8 cellular contexts compared by ENCODE assay signal in genomic region chr19:47047272-47047930, GRCh38. TPM values are rescaled to one million over a fixed set of nuclear protein-coding genes. Genes with fewer than 3 reads are reported as not detected.
DNase-seq lines count a peak whose midpoint lies in the region; ATAC-seq, FAIRE-seq and TF ChIP-seq lines count a peak whose summit lies in the region.

No MANE protein-coding gene starts in this region.

- no peak for FAIRE-seq in kidney (lab: Jason Lieb, UNC)

- H3K27ac Mint-ChIP-seq in T-helper 1 cell treated with Interleukin-12 subunit alpha and Interleukin-12 subunit beta and Interleukin-4 antibody, amounts not matched to agents 30 μg/mL and 1 μg/mL, for 36 hours, result peak overlapping the region; percentile 95
- H3K27ac Mint-ChIP-seq in activated naive CD8-positive, alpha-beta T cell treated with anti-CD3 and anti-CD28 coated beads, Interleukin-2, amount 50 U/mL, for 24 hours, result peak overlapping the region; percentile 90

- H3K9me3 Mint-ChIP-seq in T-helper 1 cell treated with Interleukin-12 subunit alpha and Interleukin-12 subunit beta and Interleukin-4 antibody, amounts not matched to agents 30 μg/mL and 1 μg/mL, for 36 hours, result no peaks in the 10 kb centered on the region
- H3K9me3 Mint-ChIP-seq in activated naive CD8-positive, alpha-beta T cell treated with anti-CD3 and anti-CD28 coated beads, Interleukin-2, amount 50 U/mL, for 24 hours, result no peaks in the 10 kb centered on the region

- H3K4me3 ChIP-seq in kidney (ENCODE audit: low read length in 2 of 2), result peak overlapping the region; percentile 75 to 78

- peaks cover 8% of the 10 kb centered on the region for H3K4me1 Mint-ChIP-seq in T-helper 1 cell treated with Interleukin-12 subunit alpha and Interleukin-12 subunit beta and Interleukin-4 antibody, amounts not matched to agents 30 μg/mL and 1 μg/mL, for 36 hours (ENCODE audit: low read depth)
- peaks cover 13% of the 10 kb centered on the region for H3K4me1 Mint-ChIP-seq in activated naive CD8-positive, alpha-beta T cell treated with anti-CD3 and anti-CD28 coated beads, Interleukin-2, amount 50 U/mL, for 24 hours

- no peak for DNase-seq in T-helper 1 cell
- no peak for DNase-seq in activated naive CD8-positive, alpha-beta T cell treated with anti-CD3 and anti-CD28 coated beads, Interleukin-2, amount 50 U/mL, for 24 hours
- DNase-seq in kidney, result peak; percentile 91
- DNase-seq in substantia nigra (lab: John Stamatoyannopoulos, UW), result no peak
- no peak for DNase-seq in NCI-H1417 treated with DMSO at 0.1 percent for 48 hours (lab: John Stamatoyannopoulos, UW)
- DNase-seq in HCEC 1CT, result no peak

- no peak overlapping the region for H3K9ac ChIP-seq in kidney (ENCODE audit: low read length in 2 of 2)

- H3K27me3 Mint-ChIP-seq in T-helper 1 cell treated with Interleukin-12 subunit alpha and Interleukin-12 subunit beta and Interleukin-4 antibody, amounts not matched to agents 30 μg/mL and 1 μg/mL, for 36 hours (ENCODE audit: low read depth), result peaks cover under 1% of the 10 kb centered on the region
- no peaks in the 10 kb centered on the region for H3K27me3 Mint-ChIP-seq in activated naive CD8-positive, alpha-beta T cell treated with anti-CD3 and anti-CD28 coated beads, Interleukin-2, amount 50 U/mL, for 24 hours

- H3K9me3 ChIP-seq in kidney (ENCODE audit: control insufficient read depth in 1 of 2, low read length in 2 of 2), result no peaks in the 10 kb centered on the region

- H3K4me3 Mint-ChIP-seq in T-helper 1 cell treated with Interleukin-12 subunit alpha and Interleukin-12 subunit beta and Interleukin-4 antibody, amounts not matched to agents 30 μg/mL and 1 μg/mL, for 36 hours, result peak overlapping the region; percentile 99
- H3K4me3 Mint-ChIP-seq in activated naive CD8-positive, alpha-beta T cell treated with anti-CD3 and anti-CD28 coated beads, Interleukin-2, amount 50 U/mL, for 24 hours, result peak overlapping the region; percentile 91

- ATAC-seq in activated naive CD8-positive, alpha-beta T cell treated with anti-CD3 and anti-CD28 coated beads, Interleukin-2, amount 50 U/mL, for 24 hours, result no peak
- no peak for ATAC-seq in GM18907 (IDR thresholded peaks at IDR 0.05; ENCODE audit: unreplicated experiment)

- H3K27ac ChIP-seq in kidney (ENCODE audit: low read depth in 2 of 2, low read length in 2 of 2), result no peak overlapping the region
- H3K27ac ChIP-seq in substantia nigra (ENCODE audit: low read depth, low read length, poor library complexity, severe bottlenecking), result peak overlapping the region; percentile 73

- H3K4me1 ChIP-seq in kidney (ENCODE audit: control insufficient read depth in 1 of 2, insufficient read depth in 1 of 2, low read depth in 1 of 2, low read length in 2 of 2), result peaks cover 0 to 2% of the 10 kb centered on the region in 2 donors

- intact Hi-C loops in kidney (cut with DNase I), result no loop called here

- TF ChIP-seq CTCF in kidney (IDR thresholded peaks at IDR 0.05; ENCODE audit: borderline replicate concordance, extremely low read depth, insufficient read depth), result no peak

- peaks cover 2% of the 10 kb centered on the region for H3K36me3 Mint-ChIP-seq in T-helper 1 cell treated with Interleukin-12 subunit alpha and Interleukin-12 subunit beta and Interleukin-4 antibody, amounts not matched to agents 30 μg/mL and 1 μg/mL, for 36 hours (ENCODE audit: low read depth)
- H3K36me3 Mint-ChIP-seq in activated naive CD8-positive, alpha-beta T cell treated with anti-CD3 and anti-CD28 coated beads, Interleukin-2, amount 50 U/mL, for 24 hours (ENCODE audit: low read depth), result no peaks in the 10 kb centered on the region

- no peaks in the 10 kb centered on the region for H3K36me3 ChIP-seq in kidney (ENCODE audit: control insufficient read depth in 1 of 2, insufficient read depth in 2 of 2, low read length in 2 of 2)

RNA-seq across cellular contexts. Expression of gene TMEM160, which starts 1.0 kb away (rescaled TPM):
- 34.1 TPM for total RNA-seq in kidney
- 57.9 TPM for polyA plus RNA-seq in kidney (ENCODE audit: insufficient read depth, low read depth, low replicate concordance)

RNA-seq across cellular contexts. Expression of gene NPAS1, which starts 27.8 kb away (rescaled TPM):
- 0.38 TPM for total RNA-seq in kidney
- polyA plus RNA-seq in kidney (ENCODE audit: insufficient read depth, low read depth, low replicate concordance), result 1.7 TPM
